9 cellular contexts compared by ENCODE assay signal in genomic region chr2:219544567-219544966, GRCh38. TPM values are rescaled to one million over a fixed set of nuclear protein-coding genes. Genes with fewer than 3 reads are reported as not detected.
DNase-seq lines count a peak whose midpoint lies in the region; ATAC-seq and TF ChIP-seq lines count a peak whose summit lies in the region.
"Had no signal": no experiment of that assay in that cellular context is flagged by ENCODE, and none has a peak within 500 bp of the region (broad histone marks: within the 10 kb centered on the region; RNA-seq: fewer than 3 reads in every experiment).

No MANE protein-coding gene starts in this region.

- H4K91ac ChIP-seq in IMR-90 (ENCODE audit: insufficient read depth, low read depth, low read length) = no peak overlapping the region

- peaks cover 6 to 29% of the 10 kb centered on the region in 2 experiments; a peak in 3 of 4 replicates for H3K79me1 ChIP-seq in IMR-90 (ENCODE audit: low read depth in 1 of 2, low read length in 2 of 2)

- no peak overlapping the region for H2BK15ac ChIP-seq in IMR-90 (ENCODE audit: low read depth, low read length)

- H3K23ac ChIP-seq in IMR-90 (ENCODE audit: low read depth, low read length) = no peak overlapping the region

- no peak overlapping the region for H2AK9ac ChIP-seq in IMR-90 (replicated peaks; ENCODE audit: low read depth, low read length, poor library complexity)

- H4K5ac ChIP-seq in IMR-90 (ENCODE audit: low read depth, low read length) = no peak overlapping the region

- peak overlapping the region; percentile 50; the same call in 1 of the 2 replicates for H3K4me2 ChIP-seq in IMR-90 (ENCODE audit: low read depth, low read length)

- H3K4me3 ChIP-seq in AG10803 (ENCODE audit: low read length) = peak overlapping the region; percentile 71
- H3K4me3 ChIP-seq in IMR-90 (ENCODE audit: insufficient read depth, low read depth, low read length) = no peak overlapping the region; the same call in 1 of the 2 replicates

- no peak overlapping the region; the same call in 1 of the 2 replicates for H3K9ac ChIP-seq in IMR-90 (ENCODE audit: low read depth, low read length)

- H3K4me1 ChIP-seq in IMR-90 (ENCODE audit: control insufficient read depth, insufficient read depth, low read length) = peaks cover 9% of the 10 kb centered on the region

- intact Hi-C loops in IMR-90 (cut with micrococcal nuclease) = no loop called here

- peaks cover 27% of the 10 kb centered on the region for H3K4me1 Mint-ChIP-seq in chondrocyte (ENCODE audit: low read depth)
- H3K4me1 Mint-ChIP-seq in nephron progenitor cell = peaks cover 22% of the 10 kb centered on the region

- in situ Hi-C loops in IMR-90 (cut with MboI; ENCODE audit: low sequenced_read_pairs) = no loop called here

- H3K4ac ChIP-seq in IMR-90 (ENCODE audit: low read depth, low read length) = no peak overlapping the region

- BruUV-seq in IMR-90 (replicated peaks; lab: Mats Ljungman, UMichigan) = no TSS peak

- TF ChIP-seq POLR2A in IMR-90 (IDR thresholded peaks at IDR 0.05; ENCODE audit: low read depth, low read length) = no peak

- no peak overlapping the region for H2AK5ac ChIP-seq in IMR-90 (ENCODE audit: low read depth, low read length)

- H3K4me3 Mint-ChIP-seq in chondrocyte (ENCODE audit: unreplicated experiment) (peak overlapping the region; percentile 91), nephron progenitor cell (peak overlapping the region; percentile 89)

- H3K27ac Mint-ChIP-seq in chondrocyte (ENCODE audit: unreplicated experiment) (peak overlapping the region; percentile 84), nephron progenitor cell (no peak overlapping the region)

- CTCF ChIA-PET in IMR-90 (lab: Yijun Ruan, JAX) = interaction anchor here (1.3 kb wide), 1 partner anchor 15 kb away, joined by 8 read pairs; no protein-coding TSS in a partner anchor
- CTCF ChIA-PET in HEK293T (lab: Yijun Ruan, JAX) = interaction anchor here (0.7 kb wide), 1 partner anchor 47 kb away, joined by 3 read pairs; no protein-coding TSS in a partner anchor

- H3K27me3 Mint-ChIP-seq in chondrocyte (ENCODE audit: low read depth) (no peaks in the 10 kb centered on the region), nephron progenitor cell (ENCODE audit: low read depth, poor library complexity) (peaks cover 57% of the 10 kb centered on the region)

- H3K36me3 ChIP-seq in IMR-90 (ENCODE audit: control insufficient read depth, insufficient read depth, low read length) = peaks cover 20% of the 10 kb centered on the region

- H4K8ac ChIP-seq in IMR-90 (ENCODE audit: low read depth in 2 of 2, low read length in 2 of 2) = no peak overlapping the region

- TF ChIP-seq CTCF in AG10803 (conservative IDR thresholded peaks at IDR 0.05; ENCODE audit: low read length) (no peak), IMR-90 (conservative IDR thresholded peaks at IDR 0.05; ENCODE audit: low read depth, low read length) (no peak), chondrocyte (IDR thresholded peaks at IDR 0.05) (no peak), nephron progenitor cell (IDR thresholded peaks at IDR 0.05) (no peak)

- no peaks in the 10 kb centered on the region for H3K9me3 ChIP-seq in IMR-90 (ENCODE audit: control insufficient read depth, insufficient read depth, low read length)

- no peak overlapping the region for H2AFZ ChIP-seq in IMR-90 (replicated peaks; ENCODE audit: low read length, poor library complexity)

- H3K36me3 Mint-ChIP-seq in chondrocyte (ENCODE audit: low read depth) (peaks cover 17% of the 10 kb centered on the region), nephron progenitor cell (ENCODE audit: low read depth) (peaks cover 6% of the 10 kb centered on the region)

- no peak overlapping the region for H2BK5ac ChIP-seq in IMR-90 (ENCODE audit: low read depth, low read length, poor library complexity, severe bottlenecking)

- no peak for ATAC-seq in IMR-90 (ENCODE audit: low read depth)

- peaks cover 25% of the 10 kb centered on the region for H4K20me1 ChIP-seq in IMR-90 (ENCODE audit: insufficient read depth, low read length)

- H3K27me3 ChIP-seq in IMR-90 (ENCODE audit: control insufficient read depth, insufficient read depth, low read length) = no peaks in the 10 kb centered on the region

- POLR2A ChIA-PET in IMR-90 (lab: Charles Lee; ENCODE audit: unreplicated experiment) = no interaction called here
- POLR2A ChIA-PET in HEK293T (lab: Yijun Ruan, JAX) = interaction anchor here (0.5 to 1.7 kb wide), 2 partner anchors 11 to 27 kb away, joined by 3 to 8 read pairs; partner anchors contain the start of gene OBSL1

- DNase-seq in AG10803 (ENCODE audit: low read depth) = no peak
- DNase-seq in IMR-90 = no peak
- DNase-seq in chondrocyte (ENCODE audit: low spot score) = no peak
- DNase-seq in nephron progenitor cell = no peak
- no peak for DNase-seq in AG20443 (ENCODE audit: low spot score)
- no peak for DNase-seq in cortex of kidney (lab: John Stamatoyannopoulos, UW)
- DNase-seq in HEK293T (ENCODE audit: extremely low spot score) = no peak
- DNase-seq in inferior parietal cortex (ENCODE audit: extremely low spot score) = no peak

- no peak overlapping the region for H2BK120ac ChIP-seq in IMR-90 (ENCODE audit: low read depth, low read length)

- H3K9me3 Mint-ChIP-seq in chondrocyte (ENCODE audit: low read depth) = no peaks in the 10 kb centered on the region
- no peaks in the 10 kb centered on the region for H3K9me3 Mint-ChIP-seq in nephron progenitor cell

- H2BK20ac ChIP-seq in IMR-90 (ENCODE audit: low read depth, low read length) = no peak overlapping the region

- H3K9me1 ChIP-seq in IMR-90 (ENCODE audit: insufficient read depth, low read length) = peaks cover 2% of the 10 kb centered on the region; the same call in 1 of the 2 replicates

- 0% methylated on average over 1 of the region's 9 CpGs; no CpG with 5 or more reads in 1 of the 2 experiments for whole genome bisulfite sequencing in IMR-90 (ENCODE audit: extremely low coverage in 2 of 2, insufficient read length in 1 of 2), 2 experiments

- no peak overlapping the region for H3K14ac ChIP-seq in IMR-90 (replicated peaks; ENCODE audit: low read depth, low read length)

- TF ChIP-seq RAD21 in IMR-90 (IDR thresholded peaks at IDR 0.05; ENCODE audit: low read length) = no peak

- dilution Hi-C loops in IMR-90 (cut with HindIII; ENCODE audit: low sequenced_read_pairs, unreplicated experiment) = no loop called here

- no peak overlapping the region for H3K56ac ChIP-seq in IMR-90 (ENCODE audit: extremely low read depth, insufficient read depth, low read length)

- H3K18ac ChIP-seq in IMR-90 (ENCODE audit: low read depth, low read length) = no peak overlapping the region

- H3K27ac ChIP-seq in IMR-90 (ENCODE audit: insufficient read depth, low read length) = no peak overlapping the region

TF ChIP-seq in IMR-90, 13 proteins besides CTCF, POLR2A, EP300 and RAD21 (continues in another document):
- TF ChIP-seq ELK1 (IDR thresholded peaks at IDR 0.05; ENCODE audit: borderline replicate concordance, low read depth, low read length) (no peak), CEBPB (IDR thresholded peaks at IDR 0.05; ENCODE audit: low read depth, low read length) (no peak), RCOR1 (IDR thresholded peaks at IDR 0.05; ENCODE audit: insufficient replicate concordance, low read length) (no peak)

TF ChIP-seq in HEK293T, 16 proteins besides CTCF, POLR2A, EP300 and RAD21:
- no peak for TF ChIP-seq BHLHE40 (IDR thresholded peaks at IDR 0.05; ENCODE audit: borderline replicate concordance)
- TF ChIP-seq L3MBTL2 (conservative IDR thresholded peaks at IDR 0.05) = no peak
- no peak for TF ChIP-seq HDGF (IDR thresholded peaks at IDR 0.05; ENCODE audit: borderline replicate concordance)
- TF ChIP-seq ZNF384 (IDR thresholded peaks at IDR 0.05) = no peak
- no peak for TF ChIP-seq ARNT (IDR thresholded peaks at IDR 0.05)
- no peak for TF ChIP-seq ELF4 (IDR thresholded peaks at IDR 0.05)
- no peak for TF ChIP-seq NFRKB (IDR thresholded peaks at IDR 0.05)
- no peak for TF ChIP-seq LEF1 (IDR thresholded peaks at IDR 0.05; ENCODE audit: borderline replicate concordance)
- no peak for TF ChIP-seq TARDBP (IDR thresholded peaks at IDR 0.05)
- no peak for TF ChIP-seq SP1 (IDR thresholded peaks at IDR 0.05)
- no peak for TF ChIP-seq FOXA1 (IDR thresholded peaks at IDR 0.05)
- no peak for TF ChIP-seq SUZ12 (IDR thresholded peaks at IDR 0.05)

RNA-seq across cellular contexts. Expression of gene TMEM198, which starts 0.7 kb away (rescaled TPM):
- total RNA-seq in IMR-90 (2012; rRNA removed) (under 0.01 and 0.18 TPM in 2 replicates), chondrocyte (3.6 to 6.1 TPM (median 4.8 TPM) in 3 replicates)
- 2.2 and 3.0 TPM in 2 replicates for polyA plus RNA-seq in IMR-90 (2012; rRNA removed)
- 0.81 and 1.3 TPM in 2 replicates for polyA plus RNA-seq in IMR-90 (2012; cell fraction: cytosol; rRNA removed)
- 20.2 and 40.5 TPM in 2 replicates for polyA plus RNA-seq in IMR-90 (2012; cell fraction: nucleus; rRNA removed; ENCODE audit: low replicate concordance)
- total RNA-seq: pulmonary artery endothelial cell had no signal

RNA-seq across cellular contexts. Expression of gene CHPF, which starts 1.0 kb away (rescaled TPM):
- total RNA-seq in IMR-90 (2012; rRNA removed) = 24.0 and 27.2 TPM in 2 replicates
- 115 and 147 TPM in 2 replicates for polyA plus RNA-seq in IMR-90 (2012; rRNA removed)
- polyA plus RNA-seq in IMR-90 (2012; cell fraction: cytosol; rRNA removed) = 108 and 204 TPM in 2 replicates
- polyA plus RNA-seq in IMR-90 (2012; cell fraction: nucleus; rRNA removed; ENCODE audit: low replicate concordance) = 37.3 and 118 TPM in 2 replicates
- 273 to 276 TPM (median 273 TPM) in 3 replicates for total RNA-seq in chondrocyte

RNA-seq across cellular contexts. Expression of gene OBSL1, which starts 26.8 kb away (rescaled TPM):
- 21.4 and 21.5 TPM in 2 replicates for total RNA-seq in IMR-90 (2012; rRNA removed)
- polyA plus RNA-seq in IMR-90 (2012; rRNA removed) = 51.2 and 51.8 TPM in 2 replicates
- polyA plus RNA-seq in IMR-90 (2012; cell fraction: cytosol; rRNA removed) = 55.5 and 61.7 TPM in 2 replicates
- 203 and 301 TPM in 2 replicates for polyA plus RNA-seq in IMR-90 (2012; cell fraction: nucleus; rRNA removed; ENCODE audit: low replicate concordance)
- total RNA-seq in chondrocyte = 103 to 143 TPM (median 111 TPM) in 3 replicates

RNA-seq across cellular contexts. Expression of gene INHA, which starts 27.5 kb away (rescaled TPM):
- total RNA-seq in IMR-90 (2012; rRNA removed) (not detected in 2 replicates), chondrocyte (1.0 to 2.7 TPM (median 1.7 TPM) in 3 replicates)
- 0.80 and 0.96 TPM in 2 replicates for polyA plus RNA-seq in IMR-90 (2012; rRNA removed)
- polyA plus RNA-seq in IMR-90 (2012; cell fraction: cytosol; rRNA removed) = 0.16 and 0.26 TPM in 2 replicates
- 5.6 and 14.6 TPM in 2 replicates for polyA plus RNA-seq in IMR-90 (2012; cell fraction: nucleus; rRNA removed; ENCODE audit: low replicate concordance)
- total RNA-seq: pulmonary artery endothelial cell had no signal

RNA-seq across cellular contexts. Expression of gene ASIC4, which starts 30.3 kb away (rescaled TPM):
- total RNA-seq in IMR-90 (2012; rRNA removed) (not detected in 2 replicates), chondrocyte (0.15 TPM in 2 of 3 replicates, not detected in the other)
- polyA plus RNA-seq in IMR-90 (2012; rRNA removed) = 0.10 TPM in 1 of 2 replicates, not detected in the other
- not detected in 2 replicates for polyA plus RNA-seq in IMR-90 (2012; cell fraction: cytosol; rRNA removed)
- 0.16 and 0.33 TPM in 2 replicates for polyA plus RNA-seq in IMR-90 (2012; cell fraction: nucleus; rRNA removed; ENCODE audit: low replicate concordance)
- total RNA-seq: pulmonary artery endothelial cell had no signal
